Comparison of ENCODE assay signal across 15 cellular contexts in the genomic region with DNA sequence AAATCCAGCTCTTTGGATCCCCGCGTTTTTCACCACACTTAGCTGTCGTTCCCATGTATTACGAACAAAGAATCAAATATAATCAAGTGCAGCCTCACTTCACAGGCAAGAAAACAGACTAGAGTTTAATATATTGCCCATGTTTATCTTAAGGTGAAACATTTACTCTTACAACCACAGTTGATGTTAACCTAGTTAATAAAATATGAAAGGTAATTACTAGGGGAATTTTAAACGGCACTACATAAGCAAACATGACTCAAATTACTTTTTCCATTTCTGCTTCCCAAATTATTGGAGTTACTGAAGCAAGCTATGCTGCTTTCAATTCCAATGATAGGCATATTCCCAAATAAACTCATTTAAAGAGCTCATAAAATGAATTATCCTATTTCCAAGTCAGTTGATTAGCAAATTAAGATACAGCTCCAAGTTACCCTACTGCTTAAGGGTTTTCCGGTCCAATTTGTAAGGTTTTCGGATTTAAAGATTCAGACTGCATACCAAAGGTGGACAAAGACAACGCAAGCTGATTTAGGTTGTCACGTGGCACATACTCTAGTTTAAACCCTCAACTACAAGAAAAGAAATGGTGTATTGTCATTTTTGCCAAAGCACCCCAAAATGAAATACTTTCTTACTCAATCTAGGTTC. TPM values are rescaled to one million over a fixed set of nuclear protein-coding genes. Genes with fewer than 3 reads are reported as not detected.
A peak's percentile ranks its signal among the peaks of the same experiment; 100 is the strongest.
DNase-seq lines count a peak whose midpoint lies in the region; ATAC-seq and TF ChIP-seq lines count a peak whose summit lies in the region.
"Had no signal": no experiment of that assay in that cellular context is flagged by ENCODE, and none has a peak within 500 bp of the region (broad histone marks: within the 10 kb centered on the region; RNA-seq: fewer than 3 reads in every experiment).

No MANE protein-coding gene starts in this region.

- peak overlapping the region in 1 of 4 donors; percentile 14 for H3K4me3 ChIP-seq in stomach
- H3K4me3 ChIP-seq: tibial nerve had no signal

- peak overlapping the region; percentile 89 for H3K27ac Mint-ChIP-seq in activated T-cell treated with anti-CD3 and anti-CD28 coated beads, Interleukin-2, amount 50 U/mL, for 72 hours
- peak overlapping the region; percentile 59 for H3K27ac Mint-ChIP-seq in activated CD4-positive, alpha-beta memory T cell treated with anti-CD3 and anti-CD28 coated beads for 36 hours

- H3K4me1 ChIP-seq in stomach = peaks cover 15 to 81% (median 54%) of the 10 kb centered on the region in 4 donors

- no peaks in the 10 kb centered on the region for H3K9me3 Mint-ChIP-seq in activated T-cell treated with anti-CD3 and anti-CD28 coated beads, Interleukin-2, amount 50 U/mL, for 72 hours
- H3K9me3 Mint-ChIP-seq in activated T-cell treated with anti-CD3 and anti-CD28 coated beads, Interleukin-2, amount 50 U/mL, for 4 hours = no peaks in the 10 kb centered on the region
- H3K9me3 Mint-ChIP-seq in activated CD4-positive, alpha-beta memory T cell treated with anti-CD3 and anti-CD28 coated beads for 36 hours = no peaks in the 10 kb centered on the region
- H3K9me3 Mint-ChIP-seq: activated B cell treated with CpG ODN at 0.5 μM for 24 hours had no signal

- TF ChIP-seq POLR2A in stomach (IDR thresholded peaks at IDR 0.05) = no peak

- H3K4me3 Mint-ChIP-seq in activated T-cell treated with anti-CD3 and anti-CD28 coated beads, Interleukin-2, amount 50 U/mL, for 72 hours = no peak overlapping the region
- no peak overlapping the region for H3K4me3 Mint-ChIP-seq in activated T-cell treated with anti-CD3 and anti-CD28 coated beads, Interleukin-2, amount 50 U/mL, for 4 hours
- no peak overlapping the region for H3K4me3 Mint-ChIP-seq in activated CD4-positive, alpha-beta memory T cell treated with anti-CD3 and anti-CD28 coated beads for 36 hours
- H3K4me3 Mint-ChIP-seq: activated B cell treated with CpG ODN at 0.5 μM for 24 hours had no signal

- H3K36me3 Mint-ChIP-seq in activated T-cell treated with anti-CD3 and anti-CD28 coated beads, Interleukin-2, amount 50 U/mL, for 72 hours (ENCODE audit: insufficient read depth in 2 of 2) = peaks cover 13 to 44% of the 10 kb centered on the region in 2 donors
- peaks cover 61% of the 10 kb centered on the region for H3K36me3 Mint-ChIP-seq in activated T-cell treated with anti-CD3 and anti-CD28 coated beads, Interleukin-2, amount 50 U/mL, for 4 hours (ENCODE audit: insufficient read depth)
- peaks cover 69% of the 10 kb centered on the region for H3K36me3 Mint-ChIP-seq in activated CD4-positive, alpha-beta memory T cell treated with anti-CD3 and anti-CD28 coated beads for 36 hours

- H3K27me3 Mint-ChIP-seq in activated T-cell treated with anti-CD3 and anti-CD28 coated beads, Interleukin-2, amount 50 U/mL, for 72 hours (ENCODE audit: low read depth) = no peaks in the 10 kb centered on the region
- H3K27me3 Mint-ChIP-seq in activated T-cell treated with anti-CD3 and anti-CD28 coated beads, Interleukin-2, amount 50 U/mL, for 4 hours (ENCODE audit: low read depth) = no peaks in the 10 kb centered on the region
- no peaks in the 10 kb centered on the region for H3K27me3 Mint-ChIP-seq in activated CD4-positive, alpha-beta memory T cell treated with anti-CD3 and anti-CD28 coated beads for 36 hours
- H3K27me3 Mint-ChIP-seq: activated B cell treated with CpG ODN at 0.5 μM for 24 hours had no signal

- POLR2A ChIA-PET in activated CD4-positive, alpha-beta memory T cell treated with anti-CD3 and anti-CD28 coated beads for 36 hours (lab: Charles Lee) = interaction anchor here (0.9 to 1.7 kb wide), 2 partner anchors 12 to 14 kb away, joined by 4 to 6 read pairs; no protein-coding TSS in a partner anchor

- intact Hi-C loops in activated CD4-positive, alpha-beta memory T cell treated with anti-CD3 and anti-CD28 coated beads for 36 hours (cut with micrococcal nuclease) = no loop called here
- intact Hi-C loops in stomach (cut with DNase I; ENCODE audit: low total_unique reads) = no loop called here

- CTCF ChIA-PET in activated CD4-positive, alpha-beta memory T cell treated with anti-CD3 and anti-CD28 coated beads for 36 hours (lab: Charles Lee) = no interaction called here

- no peaks in the 10 kb centered on the region for H3K27me3 ChIP-seq in stomach
- H3K27me3 ChIP-seq: tibial nerve had no signal

- DNase-seq in activated T-cell treated with anti-CD3 and anti-CD28 coated beads, Interleukin-2, amount 50 U/mL, for 72 hours = no peak
- DNase-seq in activated T-cell treated with anti-CD3 and anti-CD28 coated beads, Interleukin-2, amount 50 U/mL, for 4 hours = no peak
- no peak for DNase-seq in activated CD4-positive, alpha-beta memory T cell treated with anti-CD3 and anti-CD28 coated beads for 36 hours
- no peak for DNase-seq in left lobe of liver (ENCODE audit: low spot score)
- DNase-seq in stomach = no peak
- DNase-seq in NCI-H1417 (lab: John Stamatoyannopoulos, UW) = no peak
- DNase-seq in GOT3 (lab: John Stamatoyannopoulos, UW) = no peak
- no peak for DNase-seq in amniotic stem cell (lab: John Stamatoyannopoulos, UW)
- DNase-seq: ACHN; activated B cell treated with CpG ODN at 0.5 μM for 24 hours; effector CD4-positive, alpha-beta T cell; Kasumi-1; NCI-H2029; stimulated activated CD4-positive, alpha-beta T cell treated with anti-CD3 and anti-CD28 coated beads, Interleukin-12 subunit alpha, Interleukin-12 subunit beta, amount 100 ng/mL, for 4 hours had no signal

- TF ChIP-seq CTCF in stomach (IDR thresholded peaks at IDR 0.05) = no peak

- no peaks in the 10 kb centered on the region for H3K9me3 ChIP-seq in stomach
- H3K9me3 ChIP-seq: tibial nerve had no signal

- ATAC-seq in activated T-cell treated with anti-CD3 and anti-CD28 coated beads, Interleukin-2, amount 50 U/mL, for 72 hours (replicated peaks in 1 of 2) = no peak
- no peak for ATAC-seq in activated T-cell treated with anti-CD3 and anti-CD28 coated beads, Interleukin-2, amount 50 U/mL, for 4 hours
- ATAC-seq in left lobe of liver = peak; percentile 40

- H3K4me1 Mint-ChIP-seq in activated T-cell treated with anti-CD3 and anti-CD28 coated beads, Interleukin-2, amount 50 U/mL, for 72 hours (ENCODE audit: low read depth) = peaks cover 83% of the 10 kb centered on the region
- peaks cover 64% of the 10 kb centered on the region for H3K4me1 Mint-ChIP-seq in activated T-cell treated with anti-CD3 and anti-CD28 coated beads, Interleukin-2, amount 50 U/mL, for 4 hours (ENCODE audit: low read depth)
- H3K4me1 Mint-ChIP-seq in activated CD4-positive, alpha-beta memory T cell treated with anti-CD3 and anti-CD28 coated beads for 36 hours (ENCODE audit: low read depth) = peaks cover 81% of the 10 kb centered on the region

- 33 to 58% (median 36%) methylated on average over 9 of the region's 9 CpGs for WGBS in stomach, 5 donors

- TF ChIP-seq EP300 in stomach (IDR thresholded peaks at IDR 0.05) = no peak

- H3K27ac ChIP-seq in stomach = peak overlapping the region in 4 of 5 donors; percentile 30 to 100 (median 52)

- H3K36me3 ChIP-seq in stomach = peaks cover 41 to 78% (median 52%) of the 10 kb centered on the region in 4 donors

RNA-seq across cellular contexts. Expression of a gene that starts 5.9 kb away (rescaled TPM):
- total RNA-seq in activated T-cell treated with anti-CD3 and anti-CD28 coated beads, Interleukin-2, amount 50 U/mL, for 72 hours = 10 to 100 TPM in 1 of 2 donors, 1 to 10 TPM in 1; 9.8 to 12.1 TPM
- 10 to 100 TPM; 50.7 to 54.1 (median 53.7) TPM for total RNA-seq in activated T-cell treated with anti-CD3 and anti-CD28 coated beads, Interleukin-2, amount 50 U/mL, for 4 hours
- 10 to 100 TPM; 23.4 to 27.8 TPM for total RNA-seq in activated CD4-positive, alpha-beta memory T cell treated with anti-CD3 and anti-CD28 coated beads for 36 hours
- 13.4 TPM for total RNA-seq in left lobe of liver
- 10 to 100 TPM in 3 of 5 donors, 1 to 10 TPM in 2; 5.5 to 58.0 (median 28.0) TPM for total RNA-seq in stomach
- 10 to 100 TPM; 55.4 to 65.7 (median 60.0) TPM for polyA plus RNA-seq in stomach

RNA-seq across cellular contexts. Expression of a gene that starts 22.9 kb away (rescaled TPM):
- total RNA-seq in activated T-cell treated with anti-CD3 and anti-CD28 coated beads, Interleukin-2, amount 50 U/mL, for 72 hours = 100 to 1,000 TPM; 310 to 319 TPM
- total RNA-seq in activated T-cell treated with anti-CD3 and anti-CD28 coated beads, Interleukin-2, amount 50 U/mL, for 4 hours = 100 to 1,000 TPM; 606 to 649 (median 640) TPM
- 100 to 1,000 TPM; 410 to 421 TPM for total RNA-seq in activated CD4-positive, alpha-beta memory T cell treated with anti-CD3 and anti-CD28 coated beads for 36 hours
- 85.2 TPM for total RNA-seq in left lobe of liver
- 100 to 1,000 TPM; 308 to 533 (median 327) TPM for total RNA-seq in stomach
- polyA plus RNA-seq in stomach = 100 to 1,000 TPM in 1 of 3 donors, 10 to 100 TPM in 2; 76.3 to 132 (median 94.9) TPM
